ENCODE assay signal across 2 cellular contexts in genomic region chr6:125839471-125839870, GRCh38.
TF ChIP-seq lines count a peak whose summit lies in the region.

No MANE protein-coding gene starts in this region.

TF ChIP-seq in K562, 482 proteins besides CTCF, POLR2A, EP300 and RAD21:
- TF ChIP-seq FOSL1 (tag; conservative IDR thresholded peaks at IDR 0.05) (peak; percentile 43; the same call in 1 of the 2 replicates), ZFP1 (CRISPR knock-in tag; IDR thresholded peaks at IDR 0.05) (no peak), ADNP (tag; IDR thresholded peaks at IDR 0.05) (no peak)

TF ChIP-seq in HEK293T, 16 proteins besides CTCF, POLR2A, EP300 and RAD21:
- TF ChIP-seq CTBP1 (IDR thresholded peaks at IDR 0.05; ENCODE audit: borderline replicate concordance) (no peak), BHLHE40 (IDR thresholded peaks at IDR 0.05; ENCODE audit: borderline replicate concordance) (no peak), LEF1 (IDR thresholded peaks at IDR 0.05; ENCODE audit: borderline replicate concordance) (no peak), ELF4 (IDR thresholded peaks at IDR 0.05) (no peak), L3MBTL2 (conservative IDR thresholded peaks at IDR 0.05) (no peak), FOXK2 (IDR thresholded peaks at IDR 0.05) (no peak), SP1 (IDR thresholded peaks at IDR 0.05) (no peak), NFRKB (IDR thresholded peaks at IDR 0.05) (no peak), TARDBP (IDR thresholded peaks at IDR 0.05) (no peak), SUZ12 (IDR thresholded peaks at IDR 0.05) (no peak), HDGF (IDR thresholded peaks at IDR 0.05; ENCODE audit: borderline replicate concordance) (no peak), FOXA1 (IDR thresholded peaks at IDR 0.05) (no peak), FOXM1 (IDR thresholded peaks at IDR 0.05; ENCODE audit: borderline replicate concordance) (no peak), ZNF384 (IDR thresholded peaks at IDR 0.05) (no peak)
